11 cellular contexts compared by ENCODE assay signal in the genomic region with DNA sequence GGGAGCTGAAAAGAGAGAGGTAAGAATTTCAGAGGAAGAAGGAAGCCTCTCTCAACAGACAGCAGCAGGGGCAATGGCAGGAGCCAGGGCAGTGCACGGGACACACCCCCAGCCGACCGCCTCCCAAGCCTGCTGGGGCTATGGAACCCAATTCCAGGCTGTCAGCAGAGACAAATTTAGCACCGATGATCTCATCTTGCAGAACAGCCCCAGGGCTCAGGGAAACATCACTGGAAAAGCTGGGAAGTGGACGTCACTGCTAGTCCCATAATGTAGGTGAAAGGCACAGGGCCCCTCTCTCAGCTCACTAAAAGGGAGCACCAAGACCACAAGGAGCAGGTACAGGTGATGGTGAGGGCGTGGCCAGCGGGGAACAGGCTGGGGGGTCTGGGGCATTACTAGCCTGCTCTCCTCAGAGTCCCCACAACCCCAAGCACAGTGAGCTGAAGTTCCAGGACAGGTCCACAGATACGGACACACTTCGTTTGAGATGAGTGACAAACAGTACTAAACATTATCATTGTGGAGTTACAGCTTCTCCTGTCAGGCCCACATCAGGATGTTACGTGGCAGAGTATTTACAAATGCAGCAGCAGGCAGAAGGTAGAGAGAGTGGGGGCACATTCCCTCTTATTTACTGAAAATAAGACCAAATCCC.
A peak's percentile ranks its signal among the peaks of the same experiment; 100 is the strongest.
DNase-seq lines count a peak whose midpoint lies in the region; ATAC-seq and TF ChIP-seq lines count a peak whose summit lies in the region.
"Had no signal": no experiment of that assay in that cellular context is flagged by ENCODE, and none has a peak within 500 bp of the region (broad histone marks: within the 10 kb centered on the region; RNA-seq: fewer than 3 reads in every experiment).

No MANE protein-coding gene starts in this region.

- H3K27me3 Mint-ChIP-seq in activated CD4-positive, alpha-beta memory T cell treated with anti-CD3 and anti-CD28 coated beads, Interleukin-2, amount 10 ng/mL, durations not matched to agents 7 days and 5 days = peaks cover 56% of the 10 kb centered on the region

- no peak overlapping the region for H3K4me3 ChIP-seq in mesodermal cell (ENCODE audit: extremely low read depth, insufficient read depth, low read length, poor library complexity, severe bottlenecking)
- H3K4me3 ChIP-seq in tibial nerve = no peak overlapping the region
- H3K4me3 ChIP-seq: esophagus muscularis mucosa, GM23338 had no signal

- H3K27ac ChIP-seq in cingulate gyrus (ENCODE audit: low read depth, low read length) (peak overlapping the region; percentile 47), mesodermal cell (ENCODE audit: low read depth, low read length, severe bottlenecking) (peak overlapping the region; percentile 60), tibial nerve (peak overlapping the region in 2 of 4 donors; percentile 16 to 68)

- no peaks in the 10 kb centered on the region for H3K9me3 Mint-ChIP-seq in activated CD4-positive, alpha-beta memory T cell treated with anti-CD3 and anti-CD28 coated beads, Interleukin-2, amount 10 ng/mL, durations not matched to agents 7 days and 5 days
- H3K9me3 Mint-ChIP-seq: GM23338 had no signal

- TF ChIP-seq POLR2A in tibial nerve (IDR thresholded peaks at IDR 0.05) = no peak

- TF ChIP-seq EP300 in tibial nerve (IDR thresholded peaks at IDR 0.05) = no peak

- no peak for TF ChIP-seq CTCF in tibial nerve (IDR thresholded peaks at IDR 0.05)

- peaks cover 17% of the 10 kb centered on the region for H3K4me1 Mint-ChIP-seq in activated CD4-positive, alpha-beta memory T cell treated with anti-CD3 and anti-CD28 coated beads, Interleukin-2, amount 10 ng/mL, durations not matched to agents 7 days and 5 days

- no peak overlapping the region for H3K27ac Mint-ChIP-seq in activated CD4-positive, alpha-beta memory T cell treated with anti-CD3 and anti-CD28 coated beads, Interleukin-2, amount 10 ng/mL, durations not matched to agents 7 days and 5 days
- H3K27ac Mint-ChIP-seq: GM23338 had no signal

- DNase-seq in AG08395 (ENCODE audit: low spot score) (peak; percentile 83), NCI-H1694 treated with DMSO at 0.1 percent for 48 hours (lab: John Stamatoyannopoulos, UW) (peak; percentile 67), tibial nerve (ENCODE audit: low spot score in 2 of 2) (no peak)
- no peak for DNase-seq in activated CD4-positive, alpha-beta memory T cell treated with anti-CD3 and anti-CD28 coated beads, Interleukin-2, amount 10 ng/mL, durations not matched to agents 7 days and 5 days
- DNase-seq: activated naive CD4-positive, alpha-beta T cell had no signal

- WGBS in mesodermal cell (ENCODE audit: insufficient coverage in 2 of 2), 2 experiments = 56 to 59% methylated on average over 7 to 9 of the region's 10 CpGs
- WGBS in tibial nerve, 2 donors = 42 to 45% methylated on average over 10 of the region's 10 CpGs

- H3K9me3 ChIP-seq in mesodermal cell (ENCODE audit: control insufficient read depth, low read length) (no peaks in the 10 kb centered on the region), tibial nerve (no peaks in the 10 kb centered on the region)
- H3K9me3 ChIP-seq: esophagus muscularis mucosa had no signal

- H3K4me1 ChIP-seq in mesodermal cell (ENCODE audit: control insufficient read depth, insufficient read depth, low read length, poor library complexity, severe bottlenecking) (peaks cover 40% of the 10 kb centered on the region), tibial nerve (peaks cover 0 to 24% (median 0%) of the 10 kb centered on the region in 4 donors)

- ATAC-seq in HG03378 (IDR thresholded peaks at IDR 0.05; ENCODE audit: unreplicated experiment) (no peak), GM18511 (IDR thresholded peaks at IDR 0.05; ENCODE audit: unreplicated experiment) (no peak)

- H3K36me3 Mint-ChIP-seq in activated CD4-positive, alpha-beta memory T cell treated with anti-CD3 and anti-CD28 coated beads, Interleukin-2, amount 10 ng/mL, durations not matched to agents 7 days and 5 days (ENCODE audit: low read depth) = no peaks in the 10 kb centered on the region

- H3K4me3 Mint-ChIP-seq in activated CD4-positive, alpha-beta memory T cell treated with anti-CD3 and anti-CD28 coated beads, Interleukin-2, amount 10 ng/mL, durations not matched to agents 7 days and 5 days = no peak overlapping the region
- H3K4me3 Mint-ChIP-seq: GM23338 had no signal

- peaks cover 0 to 5% of the 10 kb centered on the region in 2 donors for H3K27me3 ChIP-seq in tibial nerve
- H3K27me3 ChIP-seq: esophagus muscularis mucosa had no signal

- CTCF ChIA-PET in activated CD4-positive, alpha-beta memory T cell treated with anti-CD3 and anti-CD28 coated beads, Interleukin-2, amount 10 ng/mL, durations not matched to agents 7 days and 5 days (lab: Charles Lee) = no interaction called here

- H3K36me3 ChIP-seq in mesodermal cell (ENCODE audit: control insufficient read depth, insufficient read depth, low read length) = no peaks in the 10 kb centered on the region
- no peaks in the 10 kb centered on the region for H3K36me3 ChIP-seq in tibial nerve
- H3K36me3 ChIP-seq: esophagus muscularis mucosa had no signal

- POLR2A ChIA-PET in activated CD4-positive, alpha-beta memory T cell treated with anti-CD3 and anti-CD28 coated beads, Interleukin-2, amount 10 ng/mL, durations not matched to agents 7 days and 5 days (lab: Charles Lee) = interaction anchor here (1.7 kb wide), 1 partner anchor 43 kb away, joined by 3 read pairs; no protein-coding TSS in a partner anchor

Comparison
In these comparisons a context has a peak if more than half of its experiments do, and no peak if none do; other contexts are left out.
1. DNase-seq: peak in AG08395 (single experiment) and NCI-H1694 treated with DMSO at 0.1 percent for 48 hours (single experiment); none in tibial nerve (0 of 2) and activated CD4-positive, alpha-beta memory T cell treated with anti-CD3 and anti-CD28 coated beads, Interleukin-2, amount 10 ng/mL, durations not matched to agents 7 days and 5 days (single experiment).